11 cellular contexts compared by ENCODE assay signal in the genomic region with DNA sequence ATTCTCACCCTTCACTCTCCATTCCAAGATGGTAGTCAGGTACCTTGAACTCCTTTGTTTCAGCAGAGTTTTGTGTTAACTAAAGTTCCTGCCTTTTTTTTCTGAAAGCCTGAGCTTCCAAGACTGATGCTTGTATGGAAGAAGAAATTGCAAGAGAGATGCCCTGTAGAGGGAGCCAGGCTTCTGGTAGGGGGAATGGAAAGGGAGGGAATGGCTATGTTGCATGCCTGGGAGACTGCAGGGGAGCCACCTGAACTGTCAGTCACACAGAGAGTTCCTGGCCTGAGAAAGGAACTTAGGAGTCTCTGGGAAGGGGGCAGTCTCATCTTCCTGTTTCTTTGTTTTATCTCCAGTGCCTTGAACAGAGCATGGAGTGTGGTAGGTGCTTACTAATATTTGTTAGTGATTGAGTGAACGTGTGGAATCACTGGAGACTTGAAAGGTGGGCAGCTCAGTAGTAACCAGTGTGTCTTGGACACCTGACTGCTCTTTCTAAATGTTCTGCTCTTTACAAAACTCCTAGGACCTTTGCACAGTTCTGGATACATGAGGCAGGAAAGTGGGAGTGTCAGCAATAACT.
DNase-seq lines count a peak whose midpoint lies in the region; ATAC-seq, FAIRE-seq and TF ChIP-seq lines count a peak whose summit lies in the region.
"Had no signal": no experiment of that assay in that cellular context is flagged by ENCODE, and none has a peak within 500 bp of the region (broad histone marks: within the 10 kb centered on the region; RNA-seq: fewer than 3 reads in every experiment).

No MANE protein-coding gene starts in this region.

- peaks cover 8% of the 10 kb centered on the region; the same call in 1 of the 2 replicates for H3K27me3 ChIP-seq in PC-3 (ENCODE audit: low read length)
- H3K27me3 ChIP-seq in small intestine (ENCODE audit: control insufficient read depth in 2 of 2, insufficient read depth in 2 of 2, low read length in 2 of 2) = no peaks in the 10 kb centered on the region

- no peaks in the 10 kb centered on the region for H3K36me3 ChIP-seq in PC-3 (ENCODE audit: low read depth, low read length)
- H3K36me3 ChIP-seq in small intestine (ENCODE audit: control insufficient read depth in 2 of 2, insufficient read depth in 2 of 2, low read length in 2 of 2) = no peaks in the 10 kb centered on the region

- H3K4me3 ChIP-seq in PC-3 (ENCODE audit: low read length) = no peak overlapping the region
- no peak overlapping the region for H3K4me3 ChIP-seq in fibroblast of the aortic adventitia (ENCODE audit: low read depth, low read length)
- no peak overlapping the region for H3K4me3 ChIP-seq in small intestine (ENCODE audit: low read depth in 1 of 2, low read length in 2 of 2)

- 0 out of 2 replicates have a peak, but pooled peaks cover 4% of the 10 kb centered on the region for H3K9me3 ChIP-seq in PC-3 (ENCODE audit: low read length)
- H3K9me3 ChIP-seq in small intestine (ENCODE audit: control insufficient read depth, low read depth) = no peaks in the 10 kb centered on the region

- DNase-seq in NCI-H2171 treated with DMSO at 0.1 percent for 48 hours (lab: John Stamatoyannopoulos, UW) (peak; percentile 29), NCI-H2171 (lab: John Stamatoyannopoulos, UW) (no peak), PC-3 (peak; percentile 32), fibroblast of the aortic adventitia (ENCODE audit: low read depth) (peak; percentile 45), small intestine (peak; percentile 55)
- DNase-seq in natural killer cell treated with Interleukin-12 subunit alpha and Interleukin-12 subunit beta and Interleukin-15 and Interleukin-18, amount 100 ng/mL, for 72 hours (ENCODE audit: low spot score) = no peak
- DNase-seq: hypothalamus, T-cell had no signal

- no peak overlapping the region for H3K27ac Mint-ChIP-seq in natural killer cell treated with Interleukin-12 subunit alpha and Interleukin-12 subunit beta and Interleukin-15 and Interleukin-18, amount 100 ng/mL, for 72 hours
- H3K27ac Mint-ChIP-seq: activated naive CD4-positive, alpha-beta T cell treated with anti-CD3 and anti-CD28 coated beads, Interleukin-2, amount 50 U/mL, for 24 hours; T-cell had no signal

- peaks cover 12% of the 10 kb centered on the region for H3K9me3 Mint-ChIP-seq in natural killer cell treated with Interleukin-12 subunit alpha and Interleukin-12 subunit beta and Interleukin-15 and Interleukin-18, amount 100 ng/mL, for 72 hours

- POLR2A ChIA-PET in PC-3 (lab: Charles Lee; ENCODE audit: unreplicated experiment) = no interaction called here

- no TSS peak for BruUV-seq in PC-3 (replicated peaks; lab: Mats Ljungman, UMichigan)

- H3F3A ChIP-seq in PC-3 (ENCODE audit: low read length, unreplicated experiment) = no peaks in the 10 kb centered on the region

- no peaks in the 10 kb centered on the region for H3K79me2 ChIP-seq in PC-3 (ENCODE audit: low read length)

- no peak for ATAC-seq in PC-3
- no peak for ATAC-seq in natural killer cell treated with Interleukin-12 subunit alpha and Interleukin-12 subunit beta and Interleukin-15 and Interleukin-18, amount 100 ng/mL, for 72 hours
- no peak for ATAC-seq in HG03175 (IDR thresholded peaks at IDR 0.05; ENCODE audit: unreplicated experiment)
- ATAC-seq in GM19455 (IDR thresholded peaks at IDR 0.05; ENCODE audit: unreplicated experiment) = no peak
- ATAC-seq: T-cell had no signal

- TF ChIP-seq CTCF in PC-3 (conservative IDR thresholded peaks at IDR 0.05; ENCODE audit: low read depth, low read length) (peak; percentile 48), fibroblast of the aortic adventitia (IDR thresholded peaks at IDR 0.05; ENCODE audit: insufficient read depth, low read length) (peak; percentile 57)

- no peaks in the 10 kb centered on the region for H3K27me3 Mint-ChIP-seq in natural killer cell treated with Interleukin-12 subunit alpha and Interleukin-12 subunit beta and Interleukin-15 and Interleukin-18, amount 100 ng/mL, for 72 hours
- H3K27me3 Mint-ChIP-seq: activated naive CD4-positive, alpha-beta T cell treated with anti-CD3 and anti-CD28 coated beads, Interleukin-2, amount 50 U/mL, for 24 hours had no signal

- H4K20me1 ChIP-seq in PC-3 (ENCODE audit: low read length) = no peaks in the 10 kb centered on the region

- no peaks in the 10 kb centered on the region for H3K9me2 ChIP-seq in PC-3 (replicated peaks; ENCODE audit: low read length)

- H3K9ac ChIP-seq in PC-3 (ENCODE audit: low read length) = no peak overlapping the region

- no peaks in the 10 kb centered on the region for H3K4me1 Mint-ChIP-seq in natural killer cell treated with Interleukin-12 subunit alpha and Interleukin-12 subunit beta and Interleukin-15 and Interleukin-18, amount 100 ng/mL, for 72 hours (ENCODE audit: low read depth in 2 of 2)
- H3K4me1 Mint-ChIP-seq: activated naive CD4-positive, alpha-beta T cell treated with anti-CD3 and anti-CD28 coated beads, Interleukin-2, amount 50 U/mL, for 24 hours; T-cell had no signal

- H3K4me1 ChIP-seq in PC-3 (ENCODE audit: insufficient read depth, low read length) = peaks cover 7% of the 10 kb centered on the region; the same call in 1 of the 2 replicates
- H3K4me1 ChIP-seq in small intestine (ENCODE audit: control insufficient read depth in 2 of 2, insufficient read depth in 1 of 2, low read depth in 1 of 2, low read length in 1 of 2) = no peaks in the 10 kb centered on the region

- no peak overlapping the region for H3K4me2 ChIP-seq in PC-3 (ENCODE audit: low read length)

- no peaks in the 10 kb centered on the region for H3K36me3 Mint-ChIP-seq in natural killer cell treated with Interleukin-12 subunit alpha and Interleukin-12 subunit beta and Interleukin-15 and Interleukin-18, amount 100 ng/mL, for 72 hours
- H3K36me3 Mint-ChIP-seq: activated naive CD4-positive, alpha-beta T cell treated with anti-CD3 and anti-CD28 coated beads, Interleukin-2, amount 50 U/mL, for 24 hours; T-cell had no signal

- no peak overlapping the region for H3K4me3 Mint-ChIP-seq in natural killer cell treated with Interleukin-12 subunit alpha and Interleukin-12 subunit beta and Interleukin-15 and Interleukin-18, amount 100 ng/mL, for 72 hours
- H3K4me3 Mint-ChIP-seq: activated naive CD4-positive, alpha-beta T cell treated with anti-CD3 and anti-CD28 coated beads, Interleukin-2, amount 50 U/mL, for 24 hours; T-cell had no signal

- H3K27ac ChIP-seq in PC-3 (ENCODE audit: low read length) = no peak overlapping the region
- no peak overlapping the region for H3K27ac ChIP-seq in small intestine (ENCODE audit: low read depth in 1 of 2, low read length in 1 of 2)

- intact Hi-C loops in PC-3 (cut with micrococcal nuclease) = no loop called here

- H2AFZ ChIP-seq in PC-3 (ENCODE audit: low read length) = no peak overlapping the region

- FAIRE-seq in small intestine (lab: Jason Lieb, UNC) = no peak

- CTCF ChIA-PET in PC-3 (lab: Charles Lee) = no interaction called here

- 0 to 32% (median 6%) methylated on average over 1 of the region's 1 CpG for WGBS in small intestine, 3 donors

Comparison
In these comparisons a context has a peak if more than half of its experiments do, and no peak if none do; other contexts are left out.
1. DNase-seq: peak in NCI-H2171 treated with DMSO at 0.1 percent for 48 hours (single experiment), PC-3 (single experiment), fibroblast of the aortic adventitia (single experiment) and small intestine (single experiment); none in NCI-H2171 (single experiment) and natural killer cell treated with Interleukin-12 subunit alpha and Interleukin-12 subunit beta and Interleukin-15 and Interleukin-18, amount 100 ng/mL, for 72 hours (single experiment).